26 cellular contexts compared by ENCODE assay signal in genomic region chr7:83739527-83739926, GRCh38.
DNase-seq lines count a peak whose midpoint lies in the region; ATAC-seq and TF ChIP-seq lines count a peak whose summit lies in the region.
"Had no signal": no experiment of that assay in that cellular context is flagged by ENCODE, and none has a peak within 500 bp of the region (broad histone marks: within the 10 kb centered on the region; RNA-seq: fewer than 3 reads in every experiment).

No MANE protein-coding gene starts in this region.

- no peak overlapping the region for H3K9ac ChIP-seq in DND-41 (ENCODE audit: low read depth, low read length)

- DNase-seq in DND-41 (no peak), NCI-H2107 (lab: John Stamatoyannopoulos, UW) (peak; percentile 49), PC-9 (no peak), nephron progenitor cell (no peak)
- DNase-seq in activated CD4-positive, alpha-beta memory T cell treated with anti-CD3 and anti-CD28 coated beads, Interleukin-2, amount 10 ng/mL, durations not matched to agents 7 days and 5 days, result no peak
- no peak for DNase-seq in activated T-cell treated with anti-CD3 and anti-CD28 coated beads, Interleukin-2, amount 50 U/mL, for 4 hours
- DNase-seq in activated CD4-positive, alpha-beta T cell treated with anti-CD3 and anti-CD28 coated beads, Interleukin-2, amount 50 U/mL, for 4 hours, result no peak
- DNase-seq: activated CD4-positive, alpha-beta T cell treated with anti-CD3 and anti-CD28 coated beads for 4 hours; activated CD8-positive, alpha-beta memory T cell treated with anti-CD3 and anti-CD28 coated beads for 24 hours; activated effector memory CD4-positive, alpha-beta T cell treated with anti-CD3 and anti-CD28 coated beads, Interleukin-2, amount 50 U/mL, for 16 hours; activated naive CD8-positive, alpha-beta T cell treated with anti-CD3 and anti-CD28 coated beads for 36 hours; activated T-cell treated with anti-CD3 and anti-CD28 coated beads for 4 hours; COR-L47; hippocampal formation; NCI-H1092; NCI-H187 treated with DMSO at 0.1 percent for 48 hours; NCI-H345; pancreas; retina; transverse colon had no signal

- no peak overlapping the region for H3K4me3 ChIP-seq in DND-41 (ENCODE audit: low read depth in 1 of 2, low read length in 2 of 2)
- no peak overlapping the region for H3K4me3 ChIP-seq in PC-9
- H3K4me3 ChIP-seq: ascending aorta, pancreas, skin epidermis, transverse colon had no signal

- H3K9me3 ChIP-seq in DND-41 (ENCODE audit: insufficient read depth, low read length, severe bottlenecking), result no peaks in the 10 kb centered on the region
- H3K9me3 ChIP-seq in PC-9 (ENCODE audit: insufficient read depth, low read depth), result no peaks in the 10 kb centered on the region
- H3K9me3 ChIP-seq: ascending aorta, pancreas, transverse colon had no signal

- H3K4me1 ChIP-seq in DND-41 (ENCODE audit: insufficient read depth, low read length) (no peaks in the 10 kb centered on the region), PC-9 (replicated peaks; ENCODE audit: insufficient read depth) (no peaks in the 10 kb centered on the region)
- H3K4me1 ChIP-seq: ascending aorta, pancreas, transverse colon had no signal

- TF ChIP-seq CTCF in DND-41 (IDR thresholded peaks at IDR 0.05; ENCODE audit: borderline replicate concordance, extremely low read depth, low read length, poor library complexity, severe bottlenecking), result no peak
- no peak for TF ChIP-seq CTCF in PC-9 (conservative IDR thresholded peaks at IDR 0.05)
- no peak for TF ChIP-seq CTCF in nephron progenitor cell (IDR thresholded peaks at IDR 0.05)

- no TSS peak for BruUV-seq in PC-9 (replicated peaks; lab: Mats Ljungman, UMichigan)

- peak overlapping the region; percentile 74 for H3K27ac Mint-ChIP-seq in nephron progenitor cell
- H3K27ac Mint-ChIP-seq in activated CD4-positive, alpha-beta memory T cell treated with anti-CD3 and anti-CD28 coated beads, Interleukin-2, amount 10 ng/mL, durations not matched to agents 7 days and 5 days, result no peak overlapping the region
- H3K27ac Mint-ChIP-seq: activated naive CD8-positive, alpha-beta T cell treated with anti-CD3 and anti-CD28 coated beads for 36 hours; stimulated activated memory B cell treated with anti-CD40 and anti-IgM and Interleukin-4, amounts not matched to agents 10 μg/mL and 1 μg/mL and 100 μg/mL, for 72 hours; T-helper 2 cell treated with Interferon-gamma antibody and Interleukin-4, amounts not matched to agents 5 μg/mL and 100 μg/mL, for 36 hours had no signal

- no peaks in the 10 kb centered on the region for H3F3A ChIP-seq in PC-9 (ENCODE audit: insufficient read depth, low read depth)

- CTCF ChIA-PET in PC-9 (lab: Charles Lee), result interaction anchor here (0.7 kb wide), 1 partner anchor 65 kb away, joined by 8 read pairs; no protein-coding TSS in a partner anchor
- CTCF ChIA-PET in activated CD4-positive, alpha-beta memory T cell treated with anti-CD3 and anti-CD28 coated beads, Interleukin-2, amount 10 ng/mL, durations not matched to agents 7 days and 5 days (lab: Charles Lee), result no interaction called here

- no peaks in the 10 kb centered on the region for H3K27me3 ChIP-seq in DND-41 (ENCODE audit: insufficient read depth, low read length, poor library complexity)
- no peaks in the 10 kb centered on the region for H3K27me3 ChIP-seq in PC-9 (ENCODE audit: insufficient read depth, low read depth)
- H3K27me3 ChIP-seq: ascending aorta, pancreas, transverse colon had no signal

- POLR2A ChIA-PET in PC-9 (lab: Charles Lee; ENCODE audit: unreplicated experiment), result no interaction called here
- POLR2A ChIA-PET in activated CD4-positive, alpha-beta memory T cell treated with anti-CD3 and anti-CD28 coated beads, Interleukin-2, amount 10 ng/mL, durations not matched to agents 7 days and 5 days (lab: Charles Lee), result no interaction called here

- no peaks in the 10 kb centered on the region for H3K9me3 Mint-ChIP-seq in nephron progenitor cell
- no peaks in the 10 kb centered on the region for H3K9me3 Mint-ChIP-seq in activated CD4-positive, alpha-beta memory T cell treated with anti-CD3 and anti-CD28 coated beads, Interleukin-2, amount 10 ng/mL, durations not matched to agents 7 days and 5 days
- peaks cover 8% of the 10 kb centered on the region for H3K9me3 Mint-ChIP-seq in activated T-cell treated with anti-CD3 and anti-CD28 coated beads, Interleukin-2, amount 50 U/mL, for 4 hours
- H3K9me3 Mint-ChIP-seq: activated naive CD8-positive, alpha-beta T cell treated with anti-CD3 and anti-CD28 coated beads for 36 hours; T-helper 2 cell treated with Interferon-gamma antibody and Interleukin-4, amounts not matched to agents 5 μg/mL and 100 μg/mL, for 36 hours had no signal

- no peaks in the 10 kb centered on the region for H3K79me2 ChIP-seq in DND-41 (ENCODE audit: insufficient read depth, low read length)
- H3K79me2 ChIP-seq in PC-9 (ENCODE audit: low read depth), result no peaks in the 10 kb centered on the region

- H3K27ac ChIP-seq in DND-41 (ENCODE audit: low read length), result no peak overlapping the region
- H3K27ac ChIP-seq in PC-9, result no peak overlapping the region
- H3K27ac ChIP-seq: ascending aorta, C4-2B, pancreas, skin epidermis, transverse colon had no signal

- H3K4me2 ChIP-seq in DND-41 (ENCODE audit: insufficient read depth, low read length), result no peak overlapping the region
- H3K4me2 ChIP-seq in PC-9, result no peak overlapping the region

- peak; percentile 58 for ATAC-seq in DND-41 (ENCODE audit: insufficient read depth, low read depth)
- ATAC-seq in activated T-cell treated with anti-CD3 and anti-CD28 coated beads, Interleukin-2, amount 50 U/mL, for 4 hours, result no peak
- ATAC-seq: HCT116; pancreas; stimulated activated memory B cell treated with anti-CD40 and anti-IgM and Interleukin-4, amounts not matched to agents 10 μg/mL and 1 μg/mL and 100 μg/mL, for 72 hours had no signal

- H3K4me3 Mint-ChIP-seq in nephron progenitor cell, result no peak overlapping the region
- no peak overlapping the region for H3K4me3 Mint-ChIP-seq in activated CD4-positive, alpha-beta memory T cell treated with anti-CD3 and anti-CD28 coated beads, Interleukin-2, amount 10 ng/mL, durations not matched to agents 7 days and 5 days
- H3K4me3 Mint-ChIP-seq in activated T-cell treated with anti-CD3 and anti-CD28 coated beads, Interleukin-2, amount 50 U/mL, for 4 hours, result no peak overlapping the region
- H3K4me3 Mint-ChIP-seq: activated naive CD8-positive, alpha-beta T cell treated with anti-CD3 and anti-CD28 coated beads for 36 hours; stimulated activated memory B cell treated with anti-CD40 and anti-IgM and Interleukin-4, amounts not matched to agents 10 μg/mL and 1 μg/mL and 100 μg/mL, for 72 hours; T-helper 2 cell treated with Interferon-gamma antibody and Interleukin-4, amounts not matched to agents 5 μg/mL and 100 μg/mL, for 36 hours had no signal

- no peaks in the 10 kb centered on the region for H3K36me3 Mint-ChIP-seq in nephron progenitor cell (ENCODE audit: low read depth)
- no peaks in the 10 kb centered on the region for H3K36me3 Mint-ChIP-seq in activated CD4-positive, alpha-beta memory T cell treated with anti-CD3 and anti-CD28 coated beads, Interleukin-2, amount 10 ng/mL, durations not matched to agents 7 days and 5 days (ENCODE audit: low read depth)
- H3K36me3 Mint-ChIP-seq in activated T-cell treated with anti-CD3 and anti-CD28 coated beads, Interleukin-2, amount 50 U/mL, for 4 hours (ENCODE audit: insufficient read depth), result no peaks in the 10 kb centered on the region
- H3K36me3 Mint-ChIP-seq: activated naive CD8-positive, alpha-beta T cell treated with anti-CD3 and anti-CD28 coated beads for 36 hours; stimulated activated memory B cell treated with anti-CD40 and anti-IgM and Interleukin-4, amounts not matched to agents 10 μg/mL and 1 μg/mL and 100 μg/mL, for 72 hours had no signal

- H3K9me2 ChIP-seq in PC-9 (ENCODE audit: insufficient read depth), result no peaks in the 10 kb centered on the region

- H3K4me1 Mint-ChIP-seq in nephron progenitor cell, result peaks cover 32% of the 10 kb centered on the region
- no peaks in the 10 kb centered on the region for H3K4me1 Mint-ChIP-seq in activated CD4-positive, alpha-beta memory T cell treated with anti-CD3 and anti-CD28 coated beads, Interleukin-2, amount 10 ng/mL, durations not matched to agents 7 days and 5 days
- no peaks in the 10 kb centered on the region for H3K4me1 Mint-ChIP-seq in activated T-cell treated with anti-CD3 and anti-CD28 coated beads, Interleukin-2, amount 50 U/mL, for 4 hours (ENCODE audit: low read depth)
- H3K4me1 Mint-ChIP-seq: activated naive CD8-positive, alpha-beta T cell treated with anti-CD3 and anti-CD28 coated beads for 36 hours; stimulated activated memory B cell treated with anti-CD40 and anti-IgM and Interleukin-4, amounts not matched to agents 10 μg/mL and 1 μg/mL and 100 μg/mL, for 72 hours had no signal

- no peaks in the 10 kb centered on the region for H4K20me1 ChIP-seq in DND-41 (ENCODE audit: insufficient read depth, low read length)
- no peaks in the 10 kb centered on the region for H4K20me1 ChIP-seq in PC-9 (ENCODE audit: insufficient read depth)

- intact Hi-C loops in PC-9 (cut with micrococcal nuclease; ENCODE audit: unreplicated experiment), result no loop called here

- H3K36me3 ChIP-seq in DND-41 (ENCODE audit: insufficient read depth, low read length) (no peaks in the 10 kb centered on the region), PC-9 (ENCODE audit: low read depth) (no peaks in the 10 kb centered on the region)
- H3K36me3 ChIP-seq: ascending aorta, pancreas, transverse colon had no signal

- H2AFZ ChIP-seq in DND-41 (ENCODE audit: low read depth, low read length) (no peak overlapping the region), PC-9 (peak overlapping the region; percentile 52; the same call in 1 of the 2 replicates)

- H3K27me3 Mint-ChIP-seq in nephron progenitor cell (ENCODE audit: low read depth, poor library complexity), result no peaks in the 10 kb centered on the region
- H3K27me3 Mint-ChIP-seq in activated CD4-positive, alpha-beta memory T cell treated with anti-CD3 and anti-CD28 coated beads, Interleukin-2, amount 10 ng/mL, durations not matched to agents 7 days and 5 days, result no peaks in the 10 kb centered on the region
- H3K27me3 Mint-ChIP-seq in activated T-cell treated with anti-CD3 and anti-CD28 coated beads, Interleukin-2, amount 50 U/mL, for 4 hours (ENCODE audit: low read depth), result no peaks in the 10 kb centered on the region
- H3K27me3 Mint-ChIP-seq: activated naive CD8-positive, alpha-beta T cell treated with anti-CD3 and anti-CD28 coated beads for 36 hours; stimulated activated memory B cell treated with anti-CD40 and anti-IgM and Interleukin-4, amounts not matched to agents 10 μg/mL and 1 μg/mL and 100 μg/mL, for 72 hours had no signal
